In genomic region chr6:28220164-28221133, GRCh38 we compare ENCODE assay signal across 1 cellular context.
TF ChIP-seq lines count a peak whose summit lies in the region.

No MANE protein-coding gene starts in this region.

TF ChIP-seq in HEK293, 187 proteins besides CTCF, POLR2A, EP300 and RAD21 (continued from another document):
- TF ChIP-seq HIC1 (tag by site-specific recombination; IDR thresholded peaks at IDR 0.05) = no peak
